In genomic region chr3:29677421-29677820, GRCh38 we compare ENCODE assay signal across 16 cellular contexts.
"Had no signal": no experiment of that assay in that cellular context is flagged by ENCODE, and none has a peak within 500 bp of the region (broad histone marks: within the 10 kb centered on the region; RNA-seq: fewer than 3 reads in every experiment).

No MANE protein-coding gene starts in this region.

- H3K4me3 ChIP-seq: heart left ventricle, left lung, lower lobe of right lung, ovary, right atrium auricular region, sigmoid colon, upper lobe of left lung, uterus had no signal

- DNase-seq: effector memory CD8-positive, alpha-beta T cell; erythroblast; heart left ventricle; hippocampal formation; islet precursor cell; left lung; lower lobe of right lung; natural killer cell; ovary; sigmoid colon; small intestine; stimulated activated CD4-positive, alpha-beta T cell treated with anti-CD3 and anti-CD28 coated beads, Interleukin-2, amount 100 ng/mL, for 48 hours; stimulated activated naive CD4-positive, alpha-beta T cell treated with Interleukin-2 at 50 U/mL for 16 hours; upper lobe of left lung; uterus had no signal

- H3K27ac ChIP-seq: heart left ventricle, left lung, lower lobe of right lung, ovary, right atrium auricular region, sigmoid colon, upper lobe of left lung, uterus had no signal

- H3K36me3 ChIP-seq: heart left ventricle, left lung, lower lobe of right lung, ovary, right atrium auricular region, sigmoid colon, upper lobe of left lung, uterus had no signal

- H3K27me3 ChIP-seq: heart left ventricle, left lung, ovary, right atrium auricular region, sigmoid colon, upper lobe of left lung, uterus had no signal

- H3K4me1 ChIP-seq: left lung, lower lobe of right lung, upper lobe of left lung, uterus had no signal

- H3K9me3 ChIP-seq: lower lobe of right lung, ovary, right atrium auricular region, sigmoid colon, upper lobe of left lung, uterus had no signal
